Comparison of ENCODE assay signal across 10 cellular contexts in the genomic region with DNA sequence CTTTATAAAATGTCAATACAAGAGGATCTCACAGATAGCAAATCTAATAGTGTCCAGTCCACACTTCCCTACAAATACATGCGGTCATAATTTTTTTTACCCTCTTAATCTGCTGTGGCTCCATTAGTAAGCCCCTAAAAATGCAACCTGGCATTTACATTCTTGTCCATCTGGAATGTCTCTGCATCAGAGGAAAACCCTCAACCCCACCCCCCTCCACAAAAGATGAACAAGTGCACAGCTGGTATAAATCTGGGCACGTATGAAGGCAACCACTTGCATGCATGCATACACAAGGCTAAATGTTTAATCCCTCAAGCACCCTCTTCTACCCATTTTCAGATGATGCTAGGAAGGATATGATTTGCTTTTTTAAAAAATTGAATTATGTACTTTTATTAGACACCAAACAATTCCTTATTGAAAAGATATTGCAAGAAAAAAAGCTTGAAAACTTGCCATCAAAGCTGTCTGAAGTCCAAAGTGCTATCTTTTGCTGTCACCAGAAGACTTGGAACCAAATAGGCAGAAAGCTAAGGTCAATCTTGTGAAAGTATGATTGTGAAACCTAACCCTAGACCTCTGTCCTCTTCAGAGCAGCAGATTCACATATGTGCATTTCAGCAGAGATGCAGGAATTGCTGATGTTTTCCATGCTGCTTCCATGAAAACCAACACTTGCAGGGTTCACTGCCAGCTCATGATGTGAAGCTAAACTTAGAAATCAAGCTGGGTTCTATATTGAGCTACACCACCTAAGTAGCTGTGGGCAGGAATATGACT. TPM values are rescaled to one million over a fixed set of nuclear protein-coding genes. Genes with fewer than 3 reads are reported as not detected.
DNase-seq lines count a peak whose midpoint lies in the region; ATAC-seq and TF ChIP-seq lines count a peak whose summit lies in the region.
"Had no signal": no experiment of that assay in that cellular context is flagged by ENCODE, and none has a peak within 500 bp of the region (broad histone marks: within the 10 kb centered on the region; RNA-seq: fewer than 3 reads in every experiment).

No MANE protein-coding gene starts in this region.

- DNase-seq in BJ (ENCODE audit: low read depth) (peak; percentile 42), NCI-H226 (peak; percentile 79), epithelial cell of prostate (ENCODE audit: low read depth, low spot score) (no peak), myocyte (ENCODE audit: low read depth) (peak; percentile 91), ecto neural progenitor cell (ENCODE audit: low spot score) (no peak), globus pallidus (ENCODE audit: low spot score) (no peak)
- DNase-seq: central memory CD4-positive, alpha-beta T cell; NCI-H2081 had no signal

- H3K27ac ChIP-seq in epithelial cell of prostate, result peak overlapping the region; percentile 93

- ATAC-seq in GM18498 (IDR thresholded peaks at IDR 0.05; ENCODE audit: unreplicated experiment), result no peak
- ATAC-seq in GM18520 (IDR thresholded peaks at IDR 0.05; ENCODE audit: unreplicated experiment), result no peak

- POLR2A ChIA-PET in BJ (lab: Charles Lee), result interaction anchor here (0.7 kb wide), 1 partner anchor 197 kb away, joined by 4 read pairs; no protein-coding TSS in a partner anchor

- no peak for TF ChIP-seq CTCF in BJ (IDR thresholded peaks at IDR 0.05; ENCODE audit: insufficient read depth, low read depth, low read length)

- H3K36me3 ChIP-seq in BJ (ENCODE audit: control insufficient read depth, insufficient read depth, low read length), result peaks cover 1% of the 10 kb centered on the region; the same call in 1 of the 2 replicates

- no peak overlapping the region for H3K4me3 ChIP-seq in BJ (ENCODE audit: low read depth, low read length)

- CTCF ChIA-PET in BJ (lab: Yijun Ruan, JAX), result interaction anchor here (0.7 to 1.6 kb wide), 6 partner anchors 20 to 547 kb away, joined by 3 to 9 read pairs (median 4); no protein-coding TSS in a partner anchor

- H3K27me3 ChIP-seq in BJ (ENCODE audit: control insufficient read depth, insufficient read depth, low read length), result no peaks in the 10 kb centered on the region

RNA-seq across cellular contexts. Expression of gene IRS1, which starts 39.0 kb away (rescaled TPM):
- 12.4 and 13.0 TPM in 2 replicates for polyA plus RNA-seq in BJ (2011; rRNA removed)
- polyA minus RNA-seq in BJ (2011; rRNA and poly(A)+ RNA removed), result 22.7 and 26.8 TPM in 2 replicates
- 32.3 and 38.1 TPM in 2 replicates for total RNA-seq in myocyte
- polyA plus RNA-seq in myocyte (2012), result 11.7 TPM

Comparison
In these comparisons a context has a peak if more than half of its experiments do, and no peak if none do; other contexts are left out.
1. DNase-seq: peak in BJ (single experiment), NCI-H226 (single experiment) and myocyte (single experiment); none in epithelial cell of prostate (single experiment), ecto neural progenitor cell (single experiment) and globus pallidus (single experiment).